25 cellular contexts compared by ENCODE assay signal in genomic region chr2:85476624-85477023, GRCh38. TPM values are rescaled to one million over a fixed set of nuclear protein-coding genes. Genes with fewer than 3 reads are reported as not detected.
"Had no signal": no experiment of that assay in that cellular context is flagged by ENCODE, and none has a peak within 500 bp of the region (broad histone marks: within the 10 kb centered on the region; RNA-seq: fewer than 3 reads in every experiment).

No MANE protein-coding gene starts in this region.

- H3K4me3 Mint-ChIP-seq: activated CD4-positive, alpha-beta T cell treated with anti-CD3 and anti-CD28 coated beads, Interleukin-2, amount 10 ng/mL, durations not matched to agents 7 days and 5 days; activated CD8-positive, alpha-beta T cell treated with anti-CD3 and anti-CD28 coated beads for 36 hours; activated T-helper 1 cell treated with anti-CD3 and anti-CD28 coated beads, Interleukin-12 subunit alpha, Interleukin-12 subunit beta, Interleukin-2, Interleukin-4 antibody, amounts not matched to agents 30 ng/mL and 10 ng/mL and 1 ng/mL, durations not matched to agents 14 hours and 24 hours and 36 hours; brain; dendritic cell treated with granulocyte-macrophage colony-stimulating factor and Interleukin-4, amounts not matched to agents 40 ng/mL and 50 ng/mL, for 4 days; natural killer cell treated with Interleukin-12 subunit alpha and Interleukin-12 subunit beta and Interleukin-15 and Interleukin-18, amount 100 ng/mL, for 72 hours had no signal

- H3K27ac Mint-ChIP-seq: activated CD4-positive, alpha-beta T cell treated with anti-CD3 and anti-CD28 coated beads, Interleukin-2, amount 10 ng/mL, durations not matched to agents 7 days and 5 days; activated CD8-positive, alpha-beta T cell treated with anti-CD3 and anti-CD28 coated beads for 36 hours; activated naive CD4-positive, alpha-beta T cell treated with anti-CD3 and anti-CD28 coated beads, Interleukin-2, amount 50 U/mL, for 72 hours; activated T-helper 1 cell treated with anti-CD3 and anti-CD28 coated beads, Interleukin-12 subunit alpha, Interleukin-12 subunit beta, Interleukin-2, Interleukin-4 antibody, amounts not matched to agents 30 ng/mL and 10 ng/mL and 1 ng/mL, durations not matched to agents 14 hours and 24 hours and 36 hours; natural killer cell treated with Interleukin-12 subunit alpha and Interleukin-12 subunit beta and Interleukin-15 and Interleukin-18, amount 100 ng/mL, for 72 hours had no signal

- H3K4me1 Mint-ChIP-seq: activated CD4-positive, alpha-beta T cell treated with anti-CD3 and anti-CD28 coated beads, Interleukin-2, amount 10 ng/mL, durations not matched to agents 7 days and 5 days had no signal

- H3K36me3 Mint-ChIP-seq: activated naive CD4-positive, alpha-beta T cell treated with anti-CD3 and anti-CD28 coated beads, Interleukin-2, amount 50 U/mL, for 72 hours; brain; natural killer cell treated with Interleukin-12 subunit alpha and Interleukin-12 subunit beta and Interleukin-15 and Interleukin-18, amount 100 ng/mL, for 72 hours had no signal

- H3K27me3 Mint-ChIP-seq: dendritic cell treated with granulocyte-macrophage colony-stimulating factor and Interleukin-4, amounts not matched to agents 40 ng/mL and 50 ng/mL, for 4 days had no signal

- H3K4me3 ChIP-seq: left lung, thoracic aorta, upper lobe of left lung had no signal

- ATAC-seq: activated CD8-positive, alpha-beta T cell treated with anti-CD3 and anti-CD28 coated beads for 36 hours; activated naive CD4-positive, alpha-beta T cell treated with anti-CD3 and anti-CD28 coated beads, Interleukin-2, amount 50 U/mL, for 72 hours; foreskin keratinocyte; left lung; natural killer cell treated with Interleukin-12 subunit alpha and Interleukin-12 subunit beta and Interleukin-15 and Interleukin-18, amount 100 ng/mL, for 72 hours; sciatic nerve had no signal

- H3K36me3 ChIP-seq: left lung, thoracic aorta, upper lobe of left lung had no signal

- DNase-seq: activated CD4-positive, alpha-beta T cell treated with anti-CD3 and anti-CD28 coated beads, Interleukin-2, amount 10 ng/mL, durations not matched to agents 7 days and 5 days; activated CD4-positive, CD25-positive, alpha-beta regulatory T cell treated with anti-CD3 and anti-CD28 coated beads, Interleukin-2, amount 50 U/mL, for 72 hours; activated CD8-positive, alpha-beta T cell treated with anti-CD3 and anti-CD28 coated beads for 36 hours; activated gamma-delta T cell treated with Interleukin-2 at 50 U/mL for 16 hours; aorta; effector CD4-positive, alpha-beta T cell; foreskin keratinocyte; kidney glomerular epithelial cell; left lung; occipital lobe; small intestine; stimulated activated CD4-positive, alpha-beta T cell treated with anti-CD3 and anti-CD28 coated beads, Interleukin-2, amount 100 ng/mL, for 48 hours; stimulated activated naive CD4-positive, alpha-beta T cell; SW 1271; upper lobe of left lung had no signal

- H3K9me3 ChIP-seq: left lung, thoracic aorta, upper lobe of left lung had no signal

- H3K9me3 Mint-ChIP-seq: activated CD4-positive, alpha-beta T cell treated with anti-CD3 and anti-CD28 coated beads, Interleukin-2, amount 10 ng/mL, durations not matched to agents 7 days and 5 days; activated CD8-positive, alpha-beta T cell treated with anti-CD3 and anti-CD28 coated beads for 36 hours; activated naive CD4-positive, alpha-beta T cell treated with anti-CD3 and anti-CD28 coated beads, Interleukin-2, amount 50 U/mL, for 72 hours; activated T-helper 1 cell treated with anti-CD3 and anti-CD28 coated beads, Interleukin-12 subunit alpha, Interleukin-12 subunit beta, Interleukin-2, Interleukin-4 antibody, amounts not matched to agents 30 ng/mL and 10 ng/mL and 1 ng/mL, durations not matched to agents 14 hours and 24 hours and 36 hours; brain; dendritic cell treated with granulocyte-macrophage colony-stimulating factor and Interleukin-4, amounts not matched to agents 40 ng/mL and 50 ng/mL, for 4 days; natural killer cell treated with Interleukin-12 subunit alpha and Interleukin-12 subunit beta and Interleukin-15 and Interleukin-18, amount 100 ng/mL, for 72 hours had no signal

- H3K27me3 ChIP-seq: foreskin keratinocyte, left lung, upper lobe of left lung had no signal

- H3K27ac ChIP-seq: foreskin keratinocyte, left lung, thoracic aorta, upper lobe of left lung, VCaP had no signal

RNA-seq across cellular contexts. Expression of gene SH2D6, which starts 58.1 kb away (rescaled TPM):
- total RNA-seq: aorta, cardiac septum, glomerular endothelial cell, thoracic aorta had no signal
